16 cellular contexts compared by ENCODE assay signal in the genomic region with DNA sequence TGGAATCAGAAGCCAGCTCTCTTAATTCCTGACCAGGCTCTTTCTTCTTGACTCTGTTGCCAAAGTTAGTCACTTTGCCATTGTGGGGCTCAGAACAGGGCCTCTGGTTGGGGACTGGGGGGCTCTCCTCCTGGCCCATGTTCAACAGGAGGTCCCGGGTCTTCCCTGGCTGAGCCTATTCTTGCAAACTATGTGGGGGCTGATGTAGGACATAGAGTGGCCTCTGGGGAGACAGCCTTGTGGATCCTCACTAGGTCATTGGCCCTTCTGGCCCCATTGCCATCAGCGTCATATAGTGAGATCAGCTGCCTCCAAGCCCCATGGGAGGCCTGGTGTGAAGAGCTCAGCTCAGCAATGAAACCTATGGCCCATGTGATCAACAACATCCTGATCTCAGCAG.
"Had no signal": no experiment of that assay in that cellular context is flagged by ENCODE, and none has a peak within 500 bp of the region (broad histone marks: within the 10 kb centered on the region; RNA-seq: fewer than 3 reads in every experiment).

No MANE protein-coding gene starts in this region.

- H3K36me3 ChIP-seq: adrenal gland, prostate gland had no signal

- H3K4me3 Mint-ChIP-seq: activated naive CD4-positive, alpha-beta T cell treated with anti-CD3 and anti-CD28 coated beads, Interleukin-2, amount 50 U/mL, for 24 hours; central memory CD8-positive, alpha-beta T cell; nephron had no signal

- H3K27ac ChIP-seq: adrenal gland, coronary artery, prostate gland had no signal

- H3K9me3 Mint-ChIP-seq: activated naive CD4-positive, alpha-beta T cell treated with anti-CD3 and anti-CD28 coated beads, Interleukin-2, amount 50 U/mL, for 24 hours; activated T-helper 2 cell treated with anti-CD3 and anti-CD28 coated beads, Interferon-gamma antibody, Interleukin-2, Interleukin-4, amounts not matched to agents 10 μg/mL and 5 μg/mL and 100 μg/mL, durations not matched to agents 14 hours and 24 hours and 36 hours; central memory CD8-positive, alpha-beta T cell had no signal

- H3K27ac Mint-ChIP-seq: activated naive CD4-positive, alpha-beta T cell treated with anti-CD3 and anti-CD28 coated beads, Interleukin-2, amount 50 U/mL, for 24 hours; activated T-helper 2 cell treated with anti-CD3 and anti-CD28 coated beads, Interferon-gamma antibody, Interleukin-2, Interleukin-4, amounts not matched to agents 10 μg/mL and 5 μg/mL and 100 μg/mL, durations not matched to agents 14 hours and 24 hours and 36 hours; nephron had no signal

- H3K4me3 ChIP-seq: adrenal gland, coronary artery, prostate gland had no signal

- ATAC-seq: right cardiac atrium had no signal

- H3K4me1 ChIP-seq: prostate gland had no signal

- DNase-seq: activated CD4-positive, alpha-beta T cell treated with anti-CD3 and anti-CD28 coated beads, Interleukin-2, amount 50 U/mL, for 1 hour; activated T-cell treated with anti-CD3 and anti-CD28 coated beads, Interleukin-2, amount 50 U/mL, for 1 hour; effector CD8-positive, alpha-beta T cell; right cardiac atrium; small intestine; stimulated activated CD4-positive, alpha-beta T cell treated with anti-CD3 and anti-CD28 coated beads, Interleukin-4, amount 100 ng/mL, for 24 hours; stimulated activated naive CD4-positive, alpha-beta T cell; substantia nigra had no signal

- FAIRE-seq: endothelial cell of umbilical vein, small intestine had no signal

- H3K9me3 ChIP-seq: adrenal gland, prostate gland had no signal
